ENCODE assay signal across 14 cellular contexts in the genomic region with DNA sequence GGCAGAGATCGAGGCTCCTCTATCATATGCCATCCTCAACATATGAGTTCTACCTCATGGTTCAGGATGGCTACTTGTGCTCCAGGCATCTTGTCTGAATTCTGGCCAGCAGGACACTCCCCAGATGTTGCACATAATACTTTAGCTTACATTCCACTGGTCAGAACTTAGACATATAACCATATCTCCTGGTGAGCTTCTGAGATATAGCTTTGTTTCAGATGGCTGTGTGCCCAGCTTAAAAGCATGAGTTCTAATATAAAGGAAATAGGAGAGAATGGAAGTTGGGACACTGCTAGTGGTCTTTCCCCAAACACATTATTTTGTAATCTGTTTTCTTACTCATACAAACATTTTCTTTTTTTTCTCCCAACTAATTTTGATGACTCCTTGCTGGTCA.
"Had no signal": no experiment of that assay in that cellular context is flagged by ENCODE, and none has a peak within 500 bp of the region (broad histone marks: within the 10 kb centered on the region; RNA-seq: fewer than 3 reads in every experiment).

No MANE protein-coding gene starts in this region.

- H3K4me3 ChIP-seq: breast epithelium, gastrocnemius medialis, heart right ventricle, tibial artery, uterus had no signal

- ATAC-seq: effector memory CD8-positive, alpha-beta T cell; gastrocnemius medialis; heart right ventricle; stimulated activated naive CD8-positive, alpha-beta T cell treated with anti-CD3 and anti-CD28 coated beads, Interleukin-15, Interleukin-2, amounts not matched to agents 100 U/mL and 50 U/mL, for 24 hours had no signal

- H3K27ac ChIP-seq: breast epithelium, gastrocnemius medialis, heart right ventricle, tibial artery, uterus had no signal

- H3K9me3 ChIP-seq: breast epithelium, gastrocnemius medialis, heart right ventricle, tibial artery, uterus had no signal

- H3K4me1 ChIP-seq: breast epithelium, gastrocnemius medialis, heart right ventricle, tibial artery, uterus had no signal

- H3K36me3 ChIP-seq: breast epithelium, gastrocnemius medialis, heart right ventricle, tibial artery, uterus had no signal

- H3K27me3 ChIP-seq: breast epithelium, gastrocnemius medialis, tibial artery, uterus had no signal

- DNase-seq: activated CD4-positive, alpha-beta memory T cell treated with anti-CD3 and anti-CD28 coated beads, Interleukin-2, amount 10 ng/mL, durations not matched to agents 7 days and 5 days; activated CD4-positive, alpha-beta T cell treated with anti-CD3 and anti-CD28 coated beads for 48 hours; activated CD4-positive, CD25-positive, alpha-beta regulatory T cell; activated CD8-positive, alpha-beta memory T cell treated with anti-CD3 and anti-CD28 coated beads, Interleukin-2, amount 10 ng/mL, durations not matched to agents 7 days and 5 days; activated naive CD4-positive, alpha-beta T cell; activated naive CD8-positive, alpha-beta T cell treated with anti-CD3 and anti-CD28 coated beads for 36 hours; effector memory CD8-positive, alpha-beta T cell; gastrocnemius medialis; heart right ventricle; stimulated activated naive CD8-positive, alpha-beta T cell treated with anti-CD3 and anti-CD28 coated beads, Interleukin-15, Interleukin-2, amounts not matched to agents 100 U/mL and 50 U/mL, for 24 hours; substantia nigra; tibial artery; uterus had no signal
